In the genomic region with DNA sequence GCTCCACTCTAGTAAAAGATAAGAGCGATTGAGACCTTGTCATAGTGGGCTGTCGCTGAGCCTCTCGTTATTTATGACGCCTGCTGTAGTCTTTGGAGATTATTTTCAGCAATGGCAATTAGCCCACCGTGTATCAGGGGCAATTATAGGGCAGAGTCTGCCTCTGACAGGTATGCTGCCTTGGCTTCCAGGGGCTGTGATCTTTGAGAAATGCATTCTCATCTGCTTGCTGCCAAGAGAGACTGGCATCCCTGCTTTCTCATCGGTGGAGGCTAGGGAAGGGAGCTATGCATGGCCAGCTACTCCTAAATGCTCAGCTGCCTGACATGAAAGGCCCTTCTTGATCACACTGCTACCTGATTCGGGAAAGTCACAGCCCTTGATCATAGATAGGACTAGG, we compare ENCODE assay signal across 32 cellular contexts.
"Had no signal": no experiment of that assay in that cellular context is flagged by ENCODE, and none has a peak within 500 bp of the region (broad histone marks: within the 10 kb centered on the region; RNA-seq: fewer than 3 reads in every experiment).

No MANE protein-coding gene starts in this region.

- H3K4me2 ChIP-seq: SK-N-SH had no signal

- DNase-seq: activated CD4-positive, alpha-beta T cell treated with anti-CD3 and anti-CD28 coated beads, Interleukin-2, amount 10 ng/mL, durations not matched to agents 24 days and 14 days; activated CD4-positive, alpha-beta T cell treated with anti-CD3 and anti-CD28 coated beads, Interleukin-2, amount 50 U/mL, for 4 hours; activated CD8-positive, alpha-beta T cell treated with anti-CD3 and anti-CD28 coated beads for 36 hours; activated gamma-delta T cell treated with Interleukin-2 at 50 U/mL for 16 hours; activated naive CD4-positive, alpha-beta T cell treated with anti-CD3 and anti-CD28 coated beads for 36 hours; activated naive CD8-positive, alpha-beta T cell treated with anti-CD3 and anti-CD28 coated beads, Interleukin-2, amount 50 U/mL, for 24 hours; activated T-cell treated with anti-CD3 and anti-CD28 coated beads, Interleukin-2, amount 50 U/mL, for 1 hour; activated T-cell treated with anti-CD3 and anti-CD28 coated beads, Interleukin-2, amount 50 U/mL, for 72 hours; anterior cingulate cortex; caudate nucleus; cerebellar nuclear complex; Karpas-422; KBM-7; MM.1S; MV-4-11; NCI-H1092; NCI-H1417 treated with DMSO at 0.1 percent for 48 hours; NCI-H1694 treated with DMSO at 0.1 percent for 48 hours; NCI-H2029; NCI-H2171 treated with DMSO at 0.1 percent for 48 hours; NCI-H2227 treated with DMSO at 0.1 percent for 48 hours; NCI-H446; NCI-H510A treated with DMSO at 0.1 percent for 48 hours; NCI-H526 treated with DMSO at 0.1 percent for 48 hours; NK-92 treated with Interleukin-12 subunit alpha and Interleukin-12 subunit beta, amount 100 ng/mL, for 24 hours; PC-3; Peyer's patch; RPMI8226; SHP77 treated with DMSO at 0.1 percent for 48 hours; SK-N-SH had no signal

- H3K9me3 ChIP-seq: Peyer's patch, SJSA1, SK-N-SH had no signal

- H3K4me3 ChIP-seq: Peyer's patch, SJSA1 had no signal

- H3K27ac ChIP-seq: Peyer's patch, SJSA1 had no signal

- ATAC-seq: activated CD8-positive, alpha-beta T cell treated with anti-CD3 and anti-CD28 coated beads for 36 hours; activated naive CD4-positive, alpha-beta T cell treated with anti-CD3 and anti-CD28 coated beads, Interleukin-2, amount 50 U/mL, for 72 hours; activated naive CD8-positive, alpha-beta T cell treated with anti-CD3 and anti-CD28 coated beads, Interleukin-2, amount 50 U/mL, for 24 hours; activated T-cell treated with anti-CD3 and anti-CD28 coated beads, Interleukin-2, amount 50 U/mL, for 72 hours; PC-3 had no signal

- H3K4me1 ChIP-seq: Peyer's patch had no signal

- H3K36me3 ChIP-seq: Peyer's patch, SJSA1 had no signal

- H3K27me3 ChIP-seq: Peyer's patch, SJSA1 had no signal

- H3K9ac ChIP-seq: SK-N-SH had no signal
